8 cellular contexts compared by ENCODE assay signal in genomic region chr1:112674440-112674985, GRCh38. TPM values are rescaled to one million over a fixed set of nuclear protein-coding genes. Genes with fewer than 3 reads are reported as not detected.
A peak's percentile ranks its signal among the peaks of the same experiment; 100 is the strongest.
DNase-seq lines count a peak whose midpoint lies in the region; ATAC-seq and TF ChIP-seq lines count a peak whose summit lies in the region.

Gene MOV10 (plus strand): TSS chr1:112674659. CDS start chr1:112674913, 254 bp downstream.

- DNase-seq in NK-92 treated with Interleukin-12 subunit alpha and Interleukin-12 subunit beta, amount 100 ng/mL, for 24 hours (lab: John Stamatoyannopoulos, UW) = peak; percentile 57
- DNase-seq in NK-92 (lab: John Stamatoyannopoulos, UW; ENCODE audit: unreplicated experiment) = no peak
- DNase-seq in NCI-H226 = peak; percentile 71
- peak; percentile 47 to 51 for DNase-seq in activated CD4-positive, alpha-beta T cell treated with anti-CD3 and anti-CD28 coated beads for 4 hours
- DNase-seq in coronary artery (ENCODE audit: low spot score) = peak; percentile 87
- peak; percentile 76 for DNase-seq in left lobe of liver (ENCODE audit: low spot score)
- peak; percentile 51 to 55 for DNase-seq in stimulated activated CD4-positive, alpha-beta T cell treated with anti-CD3 and anti-CD28 coated beads, Interleukin-2, amount 100 ng/mL, for 48 hours

- H3K4me3 ChIP-seq in coronary artery = peak within 1 kb of the TSS; percentile 80

- peak; percentile 50 for ATAC-seq in HG03097 (IDR thresholded peaks at IDR 0.05; ENCODE audit: low FRiP score, unreplicated experiment)
- peak; percentile 75 for ATAC-seq in left lobe of liver

- peak within 1 kb of the TSS; percentile 76 to 93 for H3K27ac ChIP-seq in coronary artery

- TF ChIP-seq CTCF in coronary artery (IDR thresholded peaks at IDR 0.05) = no peak

RNA-seq across cellular contexts. Expression of gene MOV10, which starts in this region (rescaled TPM):
- 44.3 TPM for total RNA-seq in left lobe of liver
